In genomic region chr9:125889524-125890473, GRCh38 we compare ENCODE assay signal across 8 cellular contexts.
A peak's percentile ranks its signal among the peaks of the same experiment; 100 is the strongest.
DNase-seq lines count a peak whose midpoint lies in the region; ATAC-seq and TF ChIP-seq lines count a peak whose summit lies in the region.

No MANE protein-coding gene starts in this region.

- no peak overlapping the region for H4K91ac ChIP-seq in trophoblast cell (ENCODE audit: low read depth, low read length)

- H3K4me3 ChIP-seq in left ventricle myocardium inferior = peak overlapping the region; percentile 70
- peak overlapping the region; percentile 66 for H3K4me3 ChIP-seq in trophoblast cell (ENCODE audit: low read depth, low read length)

- peak overlapping the region; percentile 90 for H2AFZ ChIP-seq in trophoblast cell (ENCODE audit: insufficient read depth, low read length, poor library complexity)

- DNase-seq in EH (ENCODE audit: low read depth) = peak; percentile 83
- peak; percentile 14 for DNase-seq in SKM-1 (lab: John Stamatoyannopoulos, UW; ENCODE audit: unreplicated experiment)
- DNase-seq in amygdala (lab: John Stamatoyannopoulos, UW) = peak in 46 of 56 donors; percentile 5 to 73 (median 38)
- DNase-seq in left ventricle myocardium inferior = peak; percentile 39
- peak in 1 of 2 donors; percentile 33 for DNase-seq in trophoblast cell
- no peak for DNase-seq in amniotic stem cell (lab: John Stamatoyannopoulos, UW)

- no peaks in the 10 kb centered on the region for H3K36me3 ChIP-seq in left ventricle myocardium inferior
- H3K36me3 ChIP-seq in trophoblast cell (ENCODE audit: control insufficient read depth in 1 of 2, insufficient read depth in 2 of 2, low read length in 2 of 2) = no peaks in the 10 kb centered on the region

- H2AK5ac ChIP-seq in trophoblast cell (ENCODE audit: low read length) = no peak overlapping the region

- no peaks in the 10 kb centered on the region for H3K79me2 ChIP-seq in trophoblast cell (ENCODE audit: control insufficient read depth, insufficient read depth, low read length, poor library complexity)

- H4K8ac ChIP-seq in trophoblast cell (ENCODE audit: low read depth, low read length) = peak overlapping the region; percentile 7

- no CpG with 5 or more reads among the region's 70 CpGs for WGBS in trophoblast cell (ENCODE audit: extremely low coverage, insufficient coverage, insufficient read length)

- H3K4me2 ChIP-seq in trophoblast cell (ENCODE audit: low read length) = peak overlapping the region; percentile 80

- no peak for TF ChIP-seq CTCF in left ventricle myocardium inferior (IDR thresholded peaks at IDR 0.05; ENCODE audit: borderline replicate concordance)

- H3K79me1 ChIP-seq in trophoblast cell (ENCODE audit: low read length) = no peaks in the 10 kb centered on the region

- H2BK5ac ChIP-seq in trophoblast cell (ENCODE audit: low read depth, low read length, poor library complexity) = no peak overlapping the region

- no peak overlapping the region for H3K4ac ChIP-seq in trophoblast cell (ENCODE audit: low read depth, low read length)

- H3K18ac ChIP-seq in trophoblast cell (ENCODE audit: low read length) = peak overlapping the region; percentile 82

- H3K9me3 ChIP-seq in left ventricle myocardium inferior (replicated peaks) (no peaks in the 10 kb centered on the region), trophoblast cell (ENCODE audit: insufficient read depth, low read depth, low read length) (peaks cover 2% of the 10 kb centered on the region)

- peak overlapping the region; percentile 54 for H4K12ac ChIP-seq in trophoblast cell (ENCODE audit: low read depth, low read length)

- H3K23ac ChIP-seq in trophoblast cell (ENCODE audit: low read length) = no peak overlapping the region

- ATAC-seq in HG03064 (IDR thresholded peaks at IDR 0.05; ENCODE audit: low read depth, unreplicated experiment) = peak; percentile 52
- no peak for ATAC-seq in GM18517 (IDR thresholded peaks at IDR 0.05; ENCODE audit: unreplicated experiment)

- H3K27me3 ChIP-seq in left ventricle myocardium inferior (ENCODE audit: low read depth) (no peaks in the 10 kb centered on the region), trophoblast cell (ENCODE audit: insufficient read depth, low read length) (peaks cover 12% of the 10 kb centered on the region)

- peak overlapping the region; percentile 35 for H3K9ac ChIP-seq in trophoblast cell (ENCODE audit: low read length)

- peak overlapping the region; percentile 84 for H3K14ac ChIP-seq in trophoblast cell (ENCODE audit: low read length)

- peaks cover 51% of the 10 kb centered on the region for H3K4me1 ChIP-seq in left ventricle myocardium inferior
- H3K4me1 ChIP-seq in trophoblast cell (ENCODE audit: control insufficient read depth in 1 of 2, insufficient read depth in 2 of 2, low read length in 2 of 2) = no peaks in the 10 kb centered on the region

- no peak overlapping the region for H2BK12ac ChIP-seq in trophoblast cell (ENCODE audit: low read length)

- no peak overlapping the region for H2BK120ac ChIP-seq in trophoblast cell (ENCODE audit: insufficient read depth, low read length, poor library complexity)

- intact Hi-C loops in left ventricle myocardium inferior (cut with micrococcal nuclease) = no loop called here

- peak overlapping the region; percentile 83 for H3K27ac ChIP-seq in left ventricle myocardium inferior (replicated peaks)
- H3K27ac ChIP-seq in trophoblast cell (ENCODE audit: low read depth, low read length) = no peak overlapping the region
